In genomic region chr6:108113557-108114519, GRCh38 we compare ENCODE assay signal across 8 cellular contexts. TPM values are rescaled to one million over a fixed set of nuclear protein-coding genes. Genes with fewer than 3 reads are reported as not detected.
DNase-seq lines count a peak whose midpoint lies in the region; ATAC-seq and TF ChIP-seq lines count a peak whose summit lies in the region.

No MANE protein-coding gene starts in this region.

- H3K4me1 ChIP-seq in PC-9 (replicated peaks; ENCODE audit: insufficient read depth), result no peaks in the 10 kb centered on the region

- no peak for ATAC-seq in central memory CD8-positive, alpha-beta T cell (replicated peaks; ENCODE audit: extremely low read depth, poor library complexity, severe bottlenecking)
- ATAC-seq in HG03460 (IDR thresholded peaks at IDR 0.05; ENCODE audit: unreplicated experiment) (no peak), HG02852 (IDR thresholded peaks at IDR 0.05; ENCODE audit: unreplicated experiment) (no peak)

- DNase-seq in DMS114 treated with DMSO at 0.1 percent for 48 hours (lab: John Stamatoyannopoulos, UW; ENCODE audit: unreplicated experiment) (peak; percentile 69), HPDE6-E6E7 (ENCODE audit: extremely low spot score) (peak; percentile 62), PC-9 (peak; percentile 23 to 59), left kidney (ENCODE audit: low read depth, low spot score) (peak; percentile 80), superior temporal gyrus (ENCODE audit: extremely low spot score) (peak; percentile 85)
- no peak for DNase-seq in central memory CD8-positive, alpha-beta T cell (ENCODE audit: low spot score in 2 of 2)

- no peak overlapping the region for H2AFZ ChIP-seq in PC-9

- peak overlapping the region; percentile 62; the same call in 1 of the 2 replicates for H3K4me2 ChIP-seq in PC-9

- no peak overlapping the region for H3K27ac ChIP-seq in PC-9

- TF ChIP-seq CTCF in PC-9 (conservative IDR thresholded peaks at IDR 0.05), result peak; percentile 87

- H3K36me3 ChIP-seq in PC-9 (ENCODE audit: low read depth), result no peaks in the 10 kb centered on the region

- no peaks in the 10 kb centered on the region for H4K20me1 ChIP-seq in PC-9 (ENCODE audit: insufficient read depth)

- no TSS peak for BruUV-seq in PC-9 (replicated peaks; lab: Mats Ljungman, UMichigan)

- peaks cover 3% of the 10 kb centered on the region for H3K36me3 Mint-ChIP-seq in central memory CD8-positive, alpha-beta T cell (ENCODE audit: insufficient read depth)

- H3K27ac Mint-ChIP-seq in central memory CD8-positive, alpha-beta T cell (ENCODE audit: low read depth), result no peak overlapping the region

- no peaks in the 10 kb centered on the region for H3K9me2 ChIP-seq in PC-9 (ENCODE audit: insufficient read depth)

- H3K4me3 Mint-ChIP-seq in central memory CD8-positive, alpha-beta T cell, result peak overlapping the region; percentile 71

- POLR2A ChIA-PET in PC-9 (lab: Charles Lee; ENCODE audit: unreplicated experiment), result no interaction called here

- H3K9me3 ChIP-seq in PC-9 (ENCODE audit: insufficient read depth, low read depth), result no peaks in the 10 kb centered on the region

- intact Hi-C loops in PC-9 (cut with micrococcal nuclease; ENCODE audit: unreplicated experiment), result loop anchor here (1.0 to 10.0 kb wide), 3 partner anchors 378 to 961 kb away; no protein-coding TSS in a partner anchor

- H3K9me3 Mint-ChIP-seq in central memory CD8-positive, alpha-beta T cell, result no peaks in the 10 kb centered on the region

- peaks cover 92% of the 10 kb centered on the region for H3K27me3 Mint-ChIP-seq in central memory CD8-positive, alpha-beta T cell

- CTCF ChIA-PET in PC-9 (lab: Charles Lee), result interaction anchor here (0.5 to 1.8 kb wide), 2 partner anchors 30 to 378 kb away, joined by 4 to 6 read pairs; no protein-coding TSS in a partner anchor

- H3K79me2 ChIP-seq in PC-9 (ENCODE audit: low read depth), result no peaks in the 10 kb centered on the region

- peaks cover 5% of the 10 kb centered on the region; the same call in 1 of the 2 replicates for H3K27me3 ChIP-seq in PC-9 (ENCODE audit: insufficient read depth, low read depth)

- H3K4me1 Mint-ChIP-seq in central memory CD8-positive, alpha-beta T cell, result peaks cover 34% of the 10 kb centered on the region

- H3K4me3 ChIP-seq in PC-9, result 0 out of 2 replicates have a peak overlapping the region, but pooled peaks have one; percentile 8

- H3F3A ChIP-seq in PC-9 (ENCODE audit: insufficient read depth, low read depth), result no peaks in the 10 kb centered on the region

RNA-seq across cellular contexts. Expression of gene OSTM1, which starts 39.3 kb away (rescaled TPM):
- total RNA-seq in PC-9 (2021), result 13.7 and 16.0 TPM in 2 replicates

RNA-seq across cellular contexts. Expression of gene NR2E1, which starts 52.0 kb away (rescaled TPM):
- not detected in 2 replicates for total RNA-seq in PC-9 (2021)

Comparison
In these comparisons a context has a peak if more than half of its experiments do, and no peak if none do; other contexts are left out.
1. DNase-seq: peak in DMS114 treated with DMSO at 0.1 percent for 48 hours (single experiment), HPDE6-E6E7 (single experiment), PC-9 (2 of 2), left kidney (single experiment) and superior temporal gyrus (single experiment); none in central memory CD8-positive, alpha-beta T cell (0 of 2).